In genomic region chr5:34915139-34915855, GRCh38 we compare ENCODE assay signal across 1 cellular context.
TF ChIP-seq lines count a peak whose summit lies in the region.

A gene with protein sequence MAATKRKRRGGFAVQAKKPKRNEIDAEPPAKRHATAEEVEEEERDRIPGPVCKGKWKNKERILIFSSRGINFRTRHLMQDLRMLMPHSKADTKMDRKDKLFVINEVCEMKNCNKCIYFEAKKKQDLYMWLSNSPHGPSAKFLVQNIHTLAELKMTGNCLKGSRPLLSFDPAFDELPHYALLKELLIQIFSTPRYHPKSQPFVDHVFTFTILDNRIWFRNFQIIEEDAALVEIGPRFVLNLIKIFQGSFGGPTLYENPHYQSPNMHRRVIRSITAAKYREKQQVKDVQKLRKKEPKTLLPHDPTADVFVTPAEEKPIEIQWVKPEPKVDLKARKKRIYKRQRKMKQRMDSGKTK (plus strand): TSS chr5:34915711. CDS start chr5:34915739, 28 bp downstream.
RAD1 (minus strand) TSS chr5:34915504; CDS start chr5:34914892, 612 bp downstream.

TF ChIP-seq in K562, 482 proteins besides CTCF, POLR2A, EP300 and RAD21 (continued from another document and continues in another):
- TF ChIP-seq ZNF311 (CRISPR knock-in tag; IDR thresholded peaks at IDR 0.05) = no peak
- peak; percentile 24 for TF ChIP-seq ZFP36 (IDR thresholded peaks at IDR 0.05; ENCODE audit: low read depth, low read length, partially characterized antibody)
- TF ChIP-seq SMAD3 (CRISPR knock-in tag; conservative IDR thresholded peaks at IDR 0.05) = no peak
- TF ChIP-seq CLOCK (CRISPR knock-in tag; IDR thresholded peaks at IDR 0.05; ENCODE audit: borderline replicate concordance) = no peak
- TF ChIP-seq ZNF609 (CRISPR knock-in tag; IDR thresholded peaks at IDR 0.05; ENCODE audit: borderline replicate concordance) = 0 out of 2 replicates have a peak, but pooled peaks have one; percentile 70
- 0 out of 2 replicates have a peak, but pooled peaks have one; percentile 48 for TF ChIP-seq ZBTB9 (CRISPR knock-in tag; IDR thresholded peaks at IDR 0.05)
- no peak; the same call in 1 of the 2 replicates for TF ChIP-seq ZNF12 (CRISPR knock-in tag; IDR thresholded peaks at IDR 0.05)
- no peak for TF ChIP-seq DNMT1 (IDR thresholded peaks at IDR 0.05)
- TF ChIP-seq NFE2L1 (tag; IDR thresholded peaks at IDR 0.05; ENCODE audit: borderline replicate concordance, low read depth) = no peak
- peak; percentile 56; the same call in 1 of the 2 replicates for TF ChIP-seq NR2C1 (IDR thresholded peaks at IDR 0.05)
- peak; percentile 55 for TF ChIP-seq NR2C1 (tag; IDR thresholded peaks at IDR 0.05)
- TF ChIP-seq PRPF4 (IDR thresholded peaks at IDR 0.05; ENCODE audit: insufficient read depth, low read depth, low read length, poor library complexity, severe bottlenecking) = no peak
- peak in 1 of 2 experiments; percentile 97; a peak in 2 of 4 replicates for TF ChIP-seq HDAC1 (IDR thresholded peaks at IDR 0.05)
- TF ChIP-seq ZNF146 (CRISPR knock-in tag; IDR thresholded peaks at IDR 0.05; ENCODE audit: unreplicated experiment) = no peak
- no peak for TF ChIP-seq ARID3B (CRISPR knock-in tag; IDR thresholded peaks at IDR 0.05; ENCODE audit: borderline replicate concordance)
- TF ChIP-seq ARID3A (IDR thresholded peaks at IDR 0.05; ENCODE audit: borderline replicate concordance, low read depth, low read length) = 0 out of 2 replicates have a peak, but pooled peaks have one; percentile 10
- TF ChIP-seq GABPA (tag; conservative IDR thresholded peaks at IDR 0.05; ENCODE audit: low read depth) = peak; percentile 99
- no peak; the same call in 1 of the 2 replicates for TF ChIP-seq ZNF511 (CRISPR knock-in tag; IDR thresholded peaks at IDR 0.05)
- no peak; the same call in 1 of the 2 replicates for TF ChIP-seq ZKSCAN1 (IDR thresholded peaks at IDR 0.05; ENCODE audit: low read depth, low read length)
- TF ChIP-seq ZNF134 (CRISPR knock-in tag; conservative IDR thresholded peaks at IDR 0.05) = no peak
- no peak for TF ChIP-seq NR1H2 (CRISPR knock-in tag; IDR thresholded peaks at IDR 0.05)
- peak in 1 of 2 experiments; percentile 97; a peak in 2 of 4 replicates for TF ChIP-seq ZNF639 (CRISPR knock-in tag; conservative IDR thresholded peaks at IDR 0.05 in 1 of 2, IDR thresholded peaks at IDR 0.05 in 1 of 2)
- TF ChIP-seq SETDB1 (IDR thresholded peaks at IDR 0.05; ENCODE audit: low read length) = peak; percentile 97
- no peak for TF ChIP-seq BRD4 (IDR thresholded peaks at IDR 0.05)
- no peak for TF ChIP-seq ZNF133 (CRISPR knock-in tag; IDR thresholded peaks at IDR 0.05)
- no peak for TF ChIP-seq CAMTA2 (CRISPR knock-in tag; conservative IDR thresholded peaks at IDR 0.05)
- peak; percentile 94 for TF ChIP-seq ELF1 (tag; IDR thresholded peaks at IDR 0.05)
- TF ChIP-seq SMC3 (conservative IDR thresholded peaks at IDR 0.05; ENCODE audit: insufficient read depth, low read depth, low read length) = 0 out of 2 replicates have a peak, but pooled peaks have one; percentile 15
- no peak for TF ChIP-seq ILF3 (IDR thresholded peaks at IDR 0.05; ENCODE audit: borderline replicate concordance)
- no peak for TF ChIP-seq MTA2 (IDR thresholded peaks at IDR 0.05; ENCODE audit: low read depth)
- TF ChIP-seq THAP12 (CRISPR knock-in tag; IDR thresholded peaks at IDR 0.05) = peak; percentile 98
- TF ChIP-seq SAFB (IDR thresholded peaks at IDR 0.05; ENCODE audit: borderline replicate concordance, low read depth, low read length) = no peak
- TF ChIP-seq GTF3C2 (IDR thresholded peaks at IDR 0.05; ENCODE audit: borderline replicate concordance, extremely low read depth, insufficient read length) = no peak
